Comparison of ENCODE assay signal across 18 cellular contexts in genomic region chr4:6672131-6672530, GRCh38. TPM values are rescaled to one million over a fixed set of nuclear protein-coding genes. Genes with fewer than 3 reads are reported as not detected.
A peak's percentile ranks its signal among the peaks of the same experiment; 100 is the strongest.
DNase-seq lines count a peak whose midpoint lies in the region; ATAC-seq and TF ChIP-seq lines count a peak whose summit lies in the region.
"Had no signal": no experiment of that assay in that cellular context is flagged by ENCODE, and none has a peak within 500 bp of the region (broad histone marks: within the 10 kb centered on the region; RNA-seq: fewer than 3 reads in every experiment).

No MANE protein-coding gene starts in this region.

- H3K27ac ChIP-seq in 22Rv1, result peak overlapping the region; percentile 98
- H3K27ac ChIP-seq in HCT116 (ENCODE audit: low read depth, low read length), result peak overlapping the region; percentile 99; the same call in 1 of the 2 replicates
- no peak overlapping the region for H3K27ac ChIP-seq in CD8-positive, alpha-beta T cell (ENCODE audit: low read depth, low read length)
- H3K27ac ChIP-seq: BLaER1 had no signal

- TF ChIP-seq RAD21 in HCT116 (IDR thresholded peaks at IDR 0.05; ENCODE audit: low read depth), result no peak

- H3K27me3 Mint-ChIP-seq in neural crest cell (ENCODE audit: low read depth), result no peaks in the 10 kb centered on the region
- H3K27me3 Mint-ChIP-seq in activated T-cell treated with anti-CD3 and anti-CD28 coated beads, Interleukin-2, amount 50 U/mL, for 24 hours, result no peaks in the 10 kb centered on the region
- H3K27me3 Mint-ChIP-seq in CD8-positive, alpha-beta T cell (ENCODE audit: low read depth), result no peaks in the 10 kb centered on the region
- H3K27me3 Mint-ChIP-seq: B cell had no signal

- H3K9ac ChIP-seq in HCT116 (ENCODE audit: low read length), result no peak overlapping the region
- H3K9ac ChIP-seq: BLaER1 had no signal

- no peaks in the 10 kb centered on the region for H3K27me3 ChIP-seq in HCT116 (ENCODE audit: insufficient read depth, low read length)
- H3K27me3 ChIP-seq in CD8-positive, alpha-beta T cell (ENCODE audit: insufficient read depth, low read length), result no peaks in the 10 kb centered on the region
- H3K27me3 ChIP-seq: BLaER1 had no signal

- peaks cover 11 to 22% of the 10 kb centered on the region in 2 experiments; a peak in 3 of 4 replicates for H3K36me3 ChIP-seq in HCT116 (ENCODE audit: control insufficient read depth in 1 of 2, insufficient read depth in 2 of 2, low read length in 2 of 2)
- peaks cover 5% of the 10 kb centered on the region for H3K36me3 ChIP-seq in CD8-positive, alpha-beta T cell (ENCODE audit: insufficient read depth, low read length)

- no peaks in the 10 kb centered on the region for H3K9me2 ChIP-seq in HCT116 (ENCODE audit: insufficient read depth)

- no peak overlapping the region for H2AFZ ChIP-seq in HCT116 (ENCODE audit: low read depth, low read length, poor library complexity, severe bottlenecking)
- H2AFZ ChIP-seq: GM23338 had no signal

- peaks cover 19% of the 10 kb centered on the region for H3K36me3 Mint-ChIP-seq in neural crest cell (ENCODE audit: low read depth)
- peaks cover 33% of the 10 kb centered on the region for H3K36me3 Mint-ChIP-seq in activated T-cell treated with anti-CD3 and anti-CD28 coated beads, Interleukin-2, amount 50 U/mL, for 24 hours (ENCODE audit: low read depth)
- H3K36me3 Mint-ChIP-seq in CD8-positive, alpha-beta T cell, result peaks cover 42% of the 10 kb centered on the region

- H3K4me2 ChIP-seq in HCT116 (ENCODE audit: low read length), result no peak overlapping the region
- H3K4me2 ChIP-seq: GM23338 had no signal

- no peaks in the 10 kb centered on the region for H3K9me3 ChIP-seq in HCT116 (ENCODE audit: control insufficient read depth in 1 of 2, insufficient read depth in 1 of 2, low read depth in 1 of 2, low read length in 2 of 2)
- no peaks in the 10 kb centered on the region for H3K9me3 ChIP-seq in CD8-positive, alpha-beta T cell (ENCODE audit: low read length)

- H3K4me1 ChIP-seq in HCT116 (ENCODE audit: control insufficient read depth in 1 of 2, insufficient read depth in 2 of 2, low read length in 2 of 2), result peaks cover 8 to 16% of the 10 kb centered on the region in 2 experiments; a peak in 3 of 4 replicates
- peaks cover 24% of the 10 kb centered on the region for H3K4me1 ChIP-seq in CD8-positive, alpha-beta T cell (ENCODE audit: insufficient read depth, low read length)

- no peak overlapping the region for H3K27ac Mint-ChIP-seq in neural crest cell (ENCODE audit: unreplicated experiment)
- no peak overlapping the region for H3K27ac Mint-ChIP-seq in activated T-cell treated with anti-CD3 and anti-CD28 coated beads, Interleukin-2, amount 50 U/mL, for 24 hours
- no peak overlapping the region for H3K27ac Mint-ChIP-seq in CD8-positive, alpha-beta T cell
- H3K27ac Mint-ChIP-seq: GM23338, H9, HFFc6 had no signal

- RAD21 ChIA-PET in HCT116 (lab: Charles Lee; ENCODE audit: low non-redundant PET in 1 of 2, low total read pairs in 2 of 2, uncharacterized antibody in 2 of 2, unreplicated experiment in 2 of 2), result no interaction called here

- TF ChIP-seq CTCF in 22Rv1 (IDR thresholded peaks at IDR 0.05) (no peak), HCT116 (IDR thresholded peaks at IDR 0.05 in 2 of 3, conservative IDR thresholded peaks at IDR 0.05 in 1 of 3; ENCODE audit: borderline replicate concordance in 1 of 3, insufficient read depth in 1 of 3, low read depth in 2 of 3, low read length in 2 of 3) (no peak), neural crest cell (conservative IDR thresholded peaks at IDR 0.05) (no peak)
- TF ChIP-seq CTCF in CD8-positive, alpha-beta T cell (IDR thresholded peaks at IDR 0.05), result no peak

- CTCF ChIA-PET in HCT116 (lab: Charles Lee), result interaction anchor here (1.4 kb wide), 1 partner anchor 9 kb away, joined by 4 read pairs; no protein-coding TSS in a partner anchor
- CTCF ChIA-PET in CD8-positive, alpha-beta T cell (lab: Charles Lee), result interaction anchor here (0.8 to 5.0 kb wide), 5 partner anchors 18 to 201 kb away, joined by 3 to 33 read pairs (median 3); partner anchors contain the start of gene BLOC1S4

- POLR2A ChIA-PET in HCT116 (lab: Charles Lee), result interaction anchor here (2.0 to 3.6 kb wide), 2 partner anchors 18 to 28 kb away, joined by 17 to 35 read pairs; no protein-coding TSS in a partner anchor
- POLR2A ChIA-PET in CD8-positive, alpha-beta T cell (lab: Charles Lee), result interaction anchor here (1.4 to 6.4 kb wide), 5 partner anchors 9 to 44 kb away, joined by 5 to 115 read pairs (median 76); partner anchors contain the start of genes BLOC1S4 and MRFAP1

- peaks cover 19% of the 10 kb centered on the region; the same call in 1 of the 2 replicates for H4K20me1 ChIP-seq in HCT116 (ENCODE audit: insufficient read depth)

- ATAC-seq in HCT116, result no peak
- ATAC-seq in CD8-positive, alpha-beta T cell, result no peak
- ATAC-seq in HG03469 (IDR thresholded peaks at IDR 0.05; ENCODE audit: unreplicated experiment), result no peak
- ATAC-seq: GM23338 had no signal

- BruUV-seq in HCT116 (replicated peaks; lab: Mats Ljungman, UMichigan), result no TSS peak

- H3K79me2 ChIP-seq in HCT116 (ENCODE audit: insufficient read depth, low read length), result peaks cover 30% of the 10 kb centered on the region

- peaks cover 35% of the 10 kb centered on the region for H3K4me1 Mint-ChIP-seq in neural crest cell
- peaks cover 31% of the 10 kb centered on the region for H3K4me1 Mint-ChIP-seq in activated T-cell treated with anti-CD3 and anti-CD28 coated beads, Interleukin-2, amount 50 U/mL, for 24 hours (ENCODE audit: low read depth)
- H3K4me1 Mint-ChIP-seq in CD8-positive, alpha-beta T cell (ENCODE audit: low read depth), result peaks cover 33% of the 10 kb centered on the region

- H3K9me3 Mint-ChIP-seq in neural crest cell, result no peaks in the 10 kb centered on the region
- H3K9me3 Mint-ChIP-seq in activated T-cell treated with anti-CD3 and anti-CD28 coated beads, Interleukin-2, amount 50 U/mL, for 24 hours, result no peaks in the 10 kb centered on the region
- no peaks in the 10 kb centered on the region for H3K9me3 Mint-ChIP-seq in CD8-positive, alpha-beta T cell
- H3K9me3 Mint-ChIP-seq: CD4-positive, CD25-positive, alpha-beta regulatory T cell; HFFc6 had no signal

- TF ChIP-seq POLR2A in HCT116 (IDR thresholded peaks at IDR 0.05; ENCODE audit: borderline replicate concordance, extremely low read depth, insufficient read depth, insufficient read length), result no peak

- H3K4me3 ChIP-seq in HCT116 (replicated peaks in 1 of 2; ENCODE audit: low read depth in 1 of 2, low read length in 2 of 2), result no peak overlapping the region
- H3K4me3 ChIP-seq in CD8-positive, alpha-beta T cell (ENCODE audit: low read depth, low read length), result no peak overlapping the region
- H3K4me3 ChIP-seq: GM23338 had no signal

- intact Hi-C loops in HCT116 (cut with micrococcal nuclease), result no loop called here
- intact Hi-C loops in CD8-positive, alpha-beta T cell (cut with DNase I, micrococcal nuclease), result no loop called here

- H3K4me3 Mint-ChIP-seq in neural crest cell, result peak overlapping the region; percentile 63
- H3K4me3 Mint-ChIP-seq in activated T-cell treated with anti-CD3 and anti-CD28 coated beads, Interleukin-2, amount 50 U/mL, for 24 hours, result no peak overlapping the region
- no peak overlapping the region for H3K4me3 Mint-ChIP-seq in CD8-positive, alpha-beta T cell
- H3K4me3 Mint-ChIP-seq: GM23338, H9, HFFc6 had no signal

- DNase-seq in HCT116 (ENCODE audit: low read depth, low spot score), result no peak
- no peak for DNase-seq in neural crest cell (ENCODE audit: low read depth, low spot score)
- no peak for DNase-seq in activated T-cell treated with anti-CD3 and anti-CD28 coated beads, Interleukin-2, amount 50 U/mL, for 24 hours
- DNase-seq in CD8-positive, alpha-beta T cell, result no peak
- DNase-seq: Calu3; CD4-positive, CD25-positive, alpha-beta regulatory T cell; DMS53; DMS79 treated with DMSO at 0.1 percent for 48 hours; GF-D8; H9; HFFc6 had no signal

TF ChIP-seq in HCT116, 20 proteins besides CTCF, POLR2A, EP300 and RAD21 (continues in another document):
- TF ChIP-seq EGR1 (IDR thresholded peaks at IDR 0.05; ENCODE audit: low read depth) (no peak), JUND (IDR thresholded peaks at IDR 0.05) (no peak), SRF (IDR thresholded peaks at IDR 0.05; ENCODE audit: low read depth) (no peak), TCF7L2 (IDR thresholded peaks at IDR 0.05; ENCODE audit: borderline replicate concordance, extremely low read depth, insufficient read depth, insufficient read length) (no peak), ZBTB33 (IDR thresholded peaks at IDR 0.05; ENCODE audit: extremely low read depth, insufficient replicate concordance, low read length) (no peak), ZNF274 (IDR thresholded peaks at IDR 0.05; ENCODE audit: low read depth, low read length) (no peak)

RNA-seq across cellular contexts. Expression of gene S100P, which starts 21.5 kb away (rescaled TPM):
- total RNA-seq in HCT116 (2021; ENCODE audit: unreplicated experiment) (4.1 TPM), neural crest cell (not detected in 2 replicates)
- 7.1 and 14.8 TPM in 2 replicates for polyA plus RNA-seq in HCT116 (2012)
- total RNA-seq in CD8-positive, alpha-beta T cell, result 1 to 10 TPM; 1.1 to 1.5 TPM
- total RNA-seq: B cell; CD4-positive, CD25-positive, alpha-beta regulatory T cell; Daoy; G401; GM23338; H9; HFFc6 had no signal

RNA-seq across cellular contexts. Expression of gene MRFAP1, which starts 31.6 kb away (rescaled TPM):
- total RNA-seq in HCT116 (2021; ENCODE audit: unreplicated experiment), result 313 TPM
- polyA plus RNA-seq in HCT116 (2012), result 245 and 276 TPM in 2 replicates
- total RNA-seq in neural crest cell, result 317 and 325 TPM in 2 replicates
- 100 to 1,000 TPM; 177 to 183 TPM for total RNA-seq in CD8-positive, alpha-beta T cell

RNA-seq across cellular contexts. Expression of gene MRFAP1L1, which starts 37.5 kb away (rescaled TPM):
- total RNA-seq in HCT116 (2021; ENCODE audit: unreplicated experiment), result 43.0 TPM
- 31.9 and 39.3 TPM in 2 replicates for polyA plus RNA-seq in HCT116 (2012)
- 70.4 and 74.0 TPM in 2 replicates for total RNA-seq in neural crest cell
- 10 to 100 TPM; 27.5 to 30.0 TPM for total RNA-seq in CD8-positive, alpha-beta T cell

RNA-seq across cellular contexts. Expression of gene BLOC1S4, which starts 43.8 kb away (rescaled TPM):
- total RNA-seq in HCT116 (2021; ENCODE audit: unreplicated experiment) (15.7 TPM), neural crest cell (23.8 and 25.1 TPM in 2 replicates)
- polyA plus RNA-seq in HCT116 (2012), result 13.0 and 15.2 TPM in 2 replicates
- 10 to 100 TPM; 29.7 to 30.7 TPM for total RNA-seq in CD8-positive, alpha-beta T cell
